13 cellular contexts compared by ENCODE assay signal in the genomic region with DNA sequence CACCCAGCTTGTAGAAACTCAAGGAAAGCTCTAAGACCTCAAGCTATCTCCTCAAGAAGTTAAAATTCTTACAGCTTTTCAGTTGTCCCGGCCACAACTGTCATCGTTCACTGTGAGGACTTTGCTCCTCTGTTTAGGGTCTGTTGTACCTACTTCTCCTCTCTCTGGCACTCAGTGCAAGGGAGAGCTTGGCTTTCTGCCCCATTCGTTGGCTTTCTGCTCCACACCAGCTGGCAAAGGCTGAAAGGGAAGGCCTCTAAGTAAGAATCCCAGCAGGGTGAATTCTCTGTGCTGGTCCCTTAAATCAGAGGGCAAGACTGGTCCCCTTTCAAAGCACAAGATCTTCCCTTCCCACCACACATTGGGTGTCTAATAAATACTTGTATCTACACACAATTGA. TPM values are rescaled to one million over a fixed set of nuclear protein-coding genes. Genes with fewer than 3 reads are reported as not detected.
DNase-seq lines count a peak whose midpoint lies in the region; ATAC-seq and TF ChIP-seq lines count a peak whose summit lies in the region.
"Had no signal": no experiment of that assay in that cellular context is flagged by ENCODE, and none has a peak within 500 bp of the region (broad histone marks: within the 10 kb centered on the region; RNA-seq: fewer than 3 reads in every experiment).

No MANE protein-coding gene starts in this region.

- POLR2A ChIA-PET in Caco-2 (lab: Charles Lee), result no interaction called here

- H3K4me1 Mint-ChIP-seq in natural killer cell treated with Interleukin-12 subunit alpha and Interleukin-12 subunit beta and Interleukin-15 and Interleukin-18, amount 100 ng/mL, for 72 hours (ENCODE audit: low read depth in 2 of 2), result no peaks in the 10 kb centered on the region
- no peaks in the 10 kb centered on the region for H3K4me1 Mint-ChIP-seq in Caco-2 (ENCODE audit: low read depth, unreplicated experiment)

- no peaks in the 10 kb centered on the region for H3K9me3 Mint-ChIP-seq in natural killer cell treated with Interleukin-12 subunit alpha and Interleukin-12 subunit beta and Interleukin-15 and Interleukin-18, amount 100 ng/mL, for 72 hours
- H3K9me3 Mint-ChIP-seq in Caco-2 (ENCODE audit: unreplicated experiment), result no peaks in the 10 kb centered on the region
- H3K9me3 Mint-ChIP-seq: neural progenitor cell had no signal

- H3K36me3 ChIP-seq in stomach, result no peaks in the 10 kb centered on the region
- no peaks in the 10 kb centered on the region for H3K36me3 ChIP-seq in Caco-2 (ENCODE audit: control insufficient read depth, insufficient read depth, low read length)
- H3K36me3 ChIP-seq: neural progenitor cell, SJCRH30 had no signal

- no TSS peak for BruUV-seq in Caco-2 (replicated peaks; lab: Mats Ljungman, UMichigan)

- no peak overlapping the region for H3K27ac Mint-ChIP-seq in natural killer cell treated with Interleukin-12 subunit alpha and Interleukin-12 subunit beta and Interleukin-15 and Interleukin-18, amount 100 ng/mL, for 72 hours
- H3K27ac Mint-ChIP-seq in Caco-2 (ENCODE audit: unreplicated experiment), result no peak overlapping the region
- H3K27ac Mint-ChIP-seq: neural progenitor cell had no signal

- TF ChIP-seq CTCF in stomach (IDR thresholded peaks at IDR 0.05), result no peak
- TF ChIP-seq CTCF in Caco-2 (IDR thresholded peaks at IDR 0.05; ENCODE audit: insufficient read depth in 1 of 2, low read depth in 1 of 2, low read length in 1 of 2, severe bottlenecking in 1 of 2, unreplicated experiment in 1 of 2), result no peak

- no peak for TF ChIP-seq POLR2A in stomach (IDR thresholded peaks at IDR 0.05)

- DNase-seq in NCI-H1092 treated with DMSO at 0.1 percent for 48 hours (lab: John Stamatoyannopoulos, UW) (peak; percentile 70), astrocyte of the hippocampus (ENCODE audit: low read depth, low spot score) (peak; percentile 56), left lobe of liver (ENCODE audit: low spot score) (peak; percentile 67), stomach (peak; percentile 43), Caco-2 (no peak)
- no peak for DNase-seq in natural killer cell treated with Interleukin-12 subunit alpha and Interleukin-12 subunit beta and Interleukin-15 and Interleukin-18, amount 100 ng/mL, for 72 hours (ENCODE audit: low spot score)
- DNase-seq: NCI-H1436 treated with DMSO at 0.1 percent for 48 hours, NCI-H226, SJCRH30, T-helper 2 cell had no signal

- H3K36me3 Mint-ChIP-seq in natural killer cell treated with Interleukin-12 subunit alpha and Interleukin-12 subunit beta and Interleukin-15 and Interleukin-18, amount 100 ng/mL, for 72 hours, result no peaks in the 10 kb centered on the region
- no peaks in the 10 kb centered on the region for H3K36me3 Mint-ChIP-seq in Caco-2 (ENCODE audit: insufficient read depth, unreplicated experiment)
- H3K36me3 Mint-ChIP-seq: neural progenitor cell had no signal

- H3K27ac ChIP-seq in stomach, result peak overlapping the region in 1 of 5 donors; percentile 38
- H3K27ac ChIP-seq: neural progenitor cell, SJCRH30 had no signal

- no peak for TF ChIP-seq EP300 in stomach (IDR thresholded peaks at IDR 0.05)

- ATAC-seq in left lobe of liver (peak; percentile 90), GM19035 (IDR thresholded peaks at IDR 0.05; ENCODE audit: unreplicated experiment) (no peak)
- ATAC-seq in natural killer cell treated with Interleukin-12 subunit alpha and Interleukin-12 subunit beta and Interleukin-15 and Interleukin-18, amount 100 ng/mL, for 72 hours, result no peak
- ATAC-seq: GM12878 had no signal

- H3K4me1 ChIP-seq in stomach (peaks cover 0 to 24% (median 10%) of the 10 kb centered on the region in 4 donors), Caco-2 (no peaks in the 10 kb centered on the region)
- H3K4me1 ChIP-seq: SJCRH30 had no signal

- CTCF ChIA-PET in Caco-2 (lab: Charles Lee), result no interaction called here

- H3K4me3 Mint-ChIP-seq in natural killer cell treated with Interleukin-12 subunit alpha and Interleukin-12 subunit beta and Interleukin-15 and Interleukin-18, amount 100 ng/mL, for 72 hours, result no peak overlapping the region
- no peak overlapping the region for H3K4me3 Mint-ChIP-seq in Caco-2 (ENCODE audit: unreplicated experiment)
- H3K4me3 Mint-ChIP-seq: neural progenitor cell had no signal

- WGBS in stomach, 5 donors, result 34 to 47% (median 41%) methylated on average over 3 of the region's 3 CpGs

- H3K9me3 ChIP-seq in stomach, result no peaks in the 10 kb centered on the region
- H3K9me3 ChIP-seq in Caco-2, result no peaks in the 10 kb centered on the region
- H3K9me3 ChIP-seq: SJCRH30 had no signal

- intact Hi-C loops in stomach (cut with DNase I; ENCODE audit: low total_unique reads) (no loop called here), Caco-2 (cut with micrococcal nuclease; ENCODE audit: unreplicated experiment) (no loop called here)

- H3K27me3 Mint-ChIP-seq in natural killer cell treated with Interleukin-12 subunit alpha and Interleukin-12 subunit beta and Interleukin-15 and Interleukin-18, amount 100 ng/mL, for 72 hours, result peaks cover 43 to 67% of the 10 kb centered on the region in 2 donors
- H3K27me3 Mint-ChIP-seq in Caco-2 (ENCODE audit: insufficient read depth, unreplicated experiment), result peaks cover 9% of the 10 kb centered on the region

- H3K4me3 ChIP-seq in stomach (no peak overlapping the region), Caco-2 (ENCODE audit: low read depth, low read length) (no peak overlapping the region)
- H3K4me3 ChIP-seq: GM12878, neural progenitor cell, SJCRH30 had no signal

- H3K27me3 ChIP-seq in stomach, result peaks cover 0 to 2% (median 0%) of the 10 kb centered on the region in 3 donors
- H3K27me3 ChIP-seq in Caco-2 (replicated peaks; ENCODE audit: control insufficient read depth, insufficient read depth, low read length), result no peaks in the 10 kb centered on the region
- H3K27me3 ChIP-seq: neural progenitor cell, SJCRH30 had no signal

RNA-seq across cellular contexts. Expression of gene ZBTB7C, which starts 17.3 kb away (rescaled TPM):
- 1.2 TPM for total RNA-seq in left lobe of liver
- 10 to 100 TPM; 10.1 to 47.8 (median 27.2) TPM for total RNA-seq in stomach
- polyA plus RNA-seq in stomach, result 10 to 100 TPM in 2 of 3 donors, 1 to 10 TPM in 1; 3.0 to 23.4 (median 12.8) TPM
- not detected for total RNA-seq in natural killer cell treated with Interleukin-12 subunit alpha and Interleukin-12 subunit beta and Interleukin-15 and Interleukin-18, amount 100 ng/mL, for 72 hours
- 0.18 and 0.39 TPM in 2 replicates for total RNA-seq in Caco-2 (2022)
- total RNA-seq: SJCRH30 had no signal

Comparison
In these comparisons a context has a peak if more than half of its experiments do, and no peak if none do; other contexts are left out.
1. DNase-seq: peak in NCI-H1092 treated with DMSO at 0.1 percent for 48 hours (single experiment), astrocyte of the hippocampus (single experiment), left lobe of liver (single experiment) and stomach (single experiment); none in natural killer cell treated with Interleukin-12 subunit alpha and Interleukin-12 subunit beta and Interleukin-15 and Interleukin-18, amount 100 ng/mL, for 72 hours (single experiment) and Caco-2 (0 of 2).